11 cellular contexts compared by ENCODE assay signal in genomic region chr13:112895521-112896465, GRCh38.
A peak's percentile ranks its signal among the peaks of the same experiment; 100 is the strongest.
DNase-seq lines count a peak whose midpoint lies in the region; ATAC-seq, FAIRE-seq and TF ChIP-seq lines count a peak whose summit lies in the region.
"Had no signal": no experiment of that assay in that cellular context is flagged by ENCODE, and none has a peak within 500 bp of the region (broad histone marks: within the 10 kb centered on the region; RNA-seq: fewer than 3 reads in every experiment).

No MANE protein-coding gene starts in this region.

- no peak for TF ChIP-seq RAD21 in HepG2 (CRISPR knock-in tag; IDR thresholded peaks at IDR 0.05)

- H3K4me3 ChIP-seq in BLaER1 treated with 17β-estradiol and CSF1 and Interleukin-3, amounts not matched to agents 10 nM and 100 nM = peak overlapping the region; percentile 50 to 73 (median 60); a peak in 18 of 20 replicates
- H3K4me3 ChIP-seq in RWPE2 (ENCODE audit: severe bottlenecking) (no peak overlapping the region), HepG2 (replicated peaks in 1 of 3; ENCODE audit: insufficient read depth in 1 of 3, low read depth in 2 of 3, low read length in 3 of 3) (peak overlapping the region; percentile 85 to 92 (median 86); a peak in 5 of 6 replicates), ascending aorta (no peak overlapping the region)
- H3K4me3 ChIP-seq: K562 had no signal

- H3K4me1 ChIP-seq in BLaER1 treated with 17β-estradiol and CSF1 and Interleukin-3, amounts not matched to agents 10 nM and 100 nM = peaks cover 29 to 48% (median 41%) of the 10 kb centered on the region in 10 experiments
- H3K4me1 ChIP-seq in RWPE2 (ENCODE audit: insufficient read depth, poor library complexity, severe bottlenecking) (no peaks in the 10 kb centered on the region), HepG2 (ENCODE audit: insufficient read depth, low read length) (peaks cover 35% of the 10 kb centered on the region), ascending aorta (peaks cover 6 to 12% of the 10 kb centered on the region in 2 donors)

- intact Hi-C loops in HepG2 (cut with micrococcal nuclease; ENCODE audit: unreplicated experiment) = no loop called here
- intact Hi-C loops in ascending aorta (cut with DNase I) = no loop called here

- in situ Hi-C loops in HepG2 (cut with HindIII; ENCODE audit: extremely low pct_ligation_motif_present, low pct_unique_long_range_greater_than_20kb) = no loop called here

- no peak for TF ChIP-seq POLR2A in HepG2 (IDR thresholded peaks at IDR 0.05; ENCODE audit: insufficient read depth in 1 of 2, low read depth in 2 of 2, low read length in 2 of 2)
- TF ChIP-seq POLR2A in H54 (IDR thresholded peaks at IDR 0.05; ENCODE audit: low read depth, low read length) = no peak

- H4K20me1 ChIP-seq in BLaER1 treated with 17β-estradiol and CSF1 and Interleukin-3, amounts not matched to agents 10 nM and 100 nM = peaks cover 0 to 66% (median 48%) of the 10 kb centered on the region in 11 experiments; a peak in 18 of 22 replicates
- H4K20me1 ChIP-seq in HepG2 (ENCODE audit: insufficient read depth, low read length) = no peaks in the 10 kb centered on the region; the same call in 1 of the 2 replicates

- CTCF ChIA-PET in HepG2 (lab: Yijun Ruan, JAX; ENCODE audit: low intra/inter-chr PET ratio, low total read pairs) = no interaction called here

- TSS peak; percentile 38 for BruUV-seq in HepG2 (replicated peaks; lab: Mats Ljungman, UMichigan)

- H3K9me3 ChIP-seq in BLaER1 treated with 17β-estradiol and CSF1 and Interleukin-3, amounts not matched to agents 10 nM and 100 nM (replicated peaks in 1 of 11) = no peaks in the 10 kb centered on the region
- H3K9me3 ChIP-seq in RWPE2 (ENCODE audit: severe bottlenecking) (no peaks in the 10 kb centered on the region), HepG2 (ENCODE audit: low read length) (no peaks in the 10 kb centered on the region), ascending aorta (no peaks in the 10 kb centered on the region)

- TF ChIP-seq CTCF in RWPE2 (IDR thresholded peaks at IDR 0.05; ENCODE audit: poor library complexity, severe bottlenecking) (no peak), HepG2 (CRISPR knock-in tag; IDR thresholded peaks at IDR 0.05) (no peak), ascending aorta (IDR thresholded peaks at IDR 0.05) (no peak)

- ATAC-seq in RWPE2 (ENCODE audit: low read depth) (no peak), HepG2 (no peak), GM19452 (IDR thresholded peaks at IDR 0.05; ENCODE audit: unreplicated experiment) (no peak)
- ATAC-seq: K562 had no signal

- TF ChIP-seq EP300 in HepG2 (IDR thresholded peaks at IDR 0.05; ENCODE audit: low read depth in 2 of 2, low read length in 2 of 2) (no peak), HepG2 (CRISPR knock-in tag; IDR thresholded peaks at IDR 0.05; ENCODE audit: borderline replicate concordance) (no peak)

- peak overlapping the region; percentile 97 to 100 (median 99) for H3K4me2 ChIP-seq in BLaER1 treated with 17β-estradiol and CSF1 and Interleukin-3, amounts not matched to agents 10 nM and 100 nM
- H3K4me2 ChIP-seq in HepG2 (ENCODE audit: low read depth, low read length) = peak overlapping the region; percentile 76

- POLR2A ChIA-PET in HepG2 (lab: Yijun Ruan, JAX) = interaction anchor here (3.1 kb wide), 1 partner anchor 11 kb away, joined by 26 read pairs; no protein-coding TSS in a partner anchor

- no peak overlapping the region for H3K27ac ChIP-seq in BLaER1 treated with 17β-estradiol and CSF1 and Interleukin-3, amounts not matched to agents 10 nM and 100 nM
- H3K27ac ChIP-seq in RWPE2 (ENCODE audit: poor library complexity, severe bottlenecking) = no peak overlapping the region
- H3K27ac ChIP-seq in HepG2 (ENCODE audit: extremely low read length, insufficient read depth, low read length) = no peak overlapping the region
- H3K27ac ChIP-seq in ascending aorta = no peak overlapping the region

- H3K27me3 ChIP-seq in BLaER1 treated with 17β-estradiol and CSF1 and Interleukin-3, amounts not matched to agents 10 nM and 100 nM = peaks cover 83 to 97% (median 95%) of the 10 kb centered on the region in 11 experiments
- H3K27me3 ChIP-seq in RWPE2 (ENCODE audit: insufficient read depth, poor library complexity, severe bottlenecking) (peaks cover 31% of the 10 kb centered on the region), HepG2 (ENCODE audit: control insufficient read depth in 1 of 2, insufficient read depth in 2 of 2, low read length in 2 of 2) (peaks cover 1 to 14% of the 10 kb centered on the region in 2 experiments; a peak in 4 of 5 replicates), ascending aorta (peaks cover 11% of the 10 kb centered on the region)

- H3K79me2 ChIP-seq in HepG2 (ENCODE audit: insufficient read depth, low read length) = no peaks in the 10 kb centered on the region

- WGBS in HepG2 (ENCODE audit: low lambda C conversion rate) = 89% methylated on average over 1 of the region's 29 CpGs

- DNase-seq in NCI-H1092 treated with DMSO at 0.1 percent for 48 hours (lab: John Stamatoyannopoulos, UW) = peak; percentile 96
- DNase-seq in NCI-H1092 (lab: John Stamatoyannopoulos, UW) = no peak
- DNase-seq in RWPE2 (ENCODE audit: low spot score) = peak; percentile 37
- no peak for DNase-seq in HepG2 (ENCODE audit: low spot score)
- no peak for DNase-seq in ascending aorta (ENCODE audit: low spot score in 2 of 2)
- no peak for DNase-seq in H54 (ENCODE audit: insufficient read length, low spot score)

- H3K9ac ChIP-seq in BLaER1 treated with 17β-estradiol and CSF1 and Interleukin-3, amounts not matched to agents 10 nM and 100 nM = peak overlapping the region in 2 of 11 experiments; percentile 41 to 51; a peak in 1 of 22 replicates
- H3K9ac ChIP-seq in HepG2 (ENCODE audit: insufficient read depth, low read depth, low read length) = peak overlapping the region; percentile 77

- no peaks in the 10 kb centered on the region for H3K36me3 ChIP-seq in BLaER1 treated with 17β-estradiol and CSF1 and Interleukin-3, amounts not matched to agents 10 nM and 100 nM
- no peaks in the 10 kb centered on the region for H3K36me3 ChIP-seq in RWPE2 (ENCODE audit: low read depth)
- H3K36me3 ChIP-seq in HepG2 (replicated peaks in 1 of 2; ENCODE audit: control insufficient read depth in 1 of 2, insufficient read depth in 2 of 2, low read length in 2 of 2) = no peaks in the 10 kb centered on the region; a peak in 1 of 5 replicates
- no peaks in the 10 kb centered on the region for H3K36me3 ChIP-seq in ascending aorta

- H2AFZ ChIP-seq in HepG2 (ENCODE audit: low read length) = no peak overlapping the region

- FAIRE-seq in HepG2 (lab: Jason Lieb, UNC) (no peak), H54 (lab: Jason Lieb, UNC) (no peak)
- FAIRE-seq: endothelial cell of umbilical vein, G401.6, K562 had no signal

TF ChIP-seq in HepG2, 621 proteins besides CTCF, POLR2A, EP300 and RAD21:
- TF ChIP-seq, protein P1, sequence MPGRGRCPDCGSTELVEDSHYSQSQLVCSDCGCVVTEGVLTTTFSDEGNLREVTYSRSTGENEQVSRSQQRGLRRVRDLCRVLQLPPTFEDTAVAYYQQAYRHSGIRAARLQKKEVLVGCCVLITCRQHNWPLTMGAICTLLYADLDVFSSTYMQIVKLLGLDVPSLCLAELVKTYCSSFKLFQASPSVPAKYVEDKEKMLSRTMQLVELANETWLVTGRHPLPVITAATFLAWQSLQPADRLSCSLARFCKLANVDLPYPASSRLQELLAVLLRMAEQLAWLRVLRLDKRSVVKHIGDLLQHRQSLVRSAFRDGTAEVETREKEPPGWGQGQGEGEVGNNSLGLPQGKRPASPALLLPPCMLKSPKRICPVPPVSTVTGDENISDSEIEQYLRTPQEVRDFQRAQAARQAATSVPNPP (CRISPR knock-in tag; IDR thresholded peaks at IDR 0.05) = no peak
- TF ChIP-seq HNF4G (IDR thresholded peaks at IDR 0.05; ENCODE audit: borderline replicate concordance, low read depth, low read length) (no peak), HNF4G (CRISPR knock-in tag; IDR thresholded peaks at IDR 0.05; ENCODE audit: borderline replicate concordance, low read depth) (0 out of 2 replicates have a peak, but pooled peaks have one; percentile 6), ZNF160 (CRISPR knock-in tag; IDR thresholded peaks at IDR 0.05) (no peak), ZNF670 (CRISPR knock-in tag; IDR thresholded peaks at IDR 0.05; ENCODE audit: borderline replicate concordance) (no peak), SRSF1 (optimal IDR thresholded peaks at IDR 0.05; ENCODE audit: low read depth, low read length) (peak; percentile 34), HNRNPH1 (optimal IDR thresholded peaks at IDR 0.05; ENCODE audit: low read depth, low read length) (no peak), PRPF4 (IDR thresholded peaks at IDR 0.05; ENCODE audit: low read depth, low read length, poor library complexity, severe bottlenecking) (no peak)
- TF ChIP-seq, protein P2, sequence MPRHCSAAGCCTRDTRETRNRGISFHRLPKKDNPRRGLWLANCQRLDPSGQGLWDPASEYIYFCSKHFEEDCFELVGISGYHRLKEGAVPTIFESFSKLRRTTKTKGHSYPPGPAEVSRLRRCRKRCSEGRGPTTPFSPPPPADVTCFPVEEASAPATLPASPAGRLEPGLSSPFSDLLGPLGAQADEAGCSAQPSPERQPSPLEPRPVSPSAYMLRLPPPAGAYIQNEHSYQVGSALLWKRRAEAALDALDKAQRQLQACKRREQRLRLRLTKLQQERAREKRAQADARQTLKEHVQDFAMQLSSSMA (CRISPR knock-in tag; IDR thresholded peaks at IDR 0.05) = 0 out of 2 replicates have a peak, but pooled peaks have one; percentile 53

Comparison
In these comparisons a context has a peak if more than half of its experiments do, and no peak if none do; other contexts are left out.
1. DNase-seq: peak in NCI-H1092 treated with DMSO at 0.1 percent for 48 hours (single experiment) and RWPE2 (single experiment); none in NCI-H1092 (single experiment), HepG2 (single experiment), ascending aorta (0 of 2) and H54 (single experiment).
2. H3K4me3 ChIP-seq: peak in BLaER1 treated with 17β-estradiol and CSF1 and Interleukin-3, amounts not matched to agents 10 nM and 100 nM (10 of 10) and HepG2 (3 of 3); none in RWPE2 (single experiment) and ascending aorta (0 of 2).